In the genomic region with DNA sequence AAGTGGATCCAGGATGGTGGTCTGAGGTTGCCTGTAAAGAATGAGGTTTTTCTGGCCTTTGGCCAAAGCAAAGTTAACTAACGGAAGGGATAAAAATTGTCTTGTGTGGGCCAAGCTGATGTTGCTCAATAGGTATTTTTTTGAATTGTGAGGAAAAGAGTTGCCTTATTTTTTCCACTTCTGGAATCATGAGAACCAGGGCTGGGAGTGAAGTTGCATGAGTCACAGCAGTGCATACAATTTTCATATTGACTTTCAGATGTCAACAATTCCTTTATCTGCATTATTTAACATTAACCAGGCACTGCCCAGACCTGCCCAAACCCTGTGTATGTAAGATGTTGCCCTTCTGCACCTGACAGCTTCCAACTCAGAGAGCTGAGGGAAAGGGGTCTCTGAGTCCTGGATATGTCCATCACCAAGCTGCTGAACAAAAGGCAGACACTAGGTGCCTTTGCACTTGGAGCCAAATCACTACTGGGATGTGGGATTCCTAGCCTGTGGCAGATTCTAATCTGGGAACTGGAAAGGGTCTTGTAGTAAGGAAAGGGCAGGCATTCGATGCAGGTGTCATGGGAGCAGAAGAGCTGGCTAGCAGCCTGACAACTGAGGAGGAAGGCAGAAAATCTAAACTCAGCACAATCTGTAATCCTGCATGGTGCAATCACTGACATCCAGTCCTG, we compare ENCODE assay signal across 11 cellular contexts. TPM values are rescaled to one million over a fixed set of nuclear protein-coding genes. Genes with fewer than 3 reads are reported as not detected.
DNase-seq lines count a peak whose midpoint lies in the region; ATAC-seq and TF ChIP-seq lines count a peak whose summit lies in the region.
"Had no signal": no experiment of that assay in that cellular context is flagged by ENCODE, and none has a peak within 500 bp of the region (broad histone marks: within the 10 kb centered on the region; RNA-seq: fewer than 3 reads in every experiment).

No MANE protein-coding gene starts in this region.

- H3K27ac ChIP-seq in VCaP = peak overlapping the region; percentile 89
- H3K27ac ChIP-seq: HL-60, spleen had no signal

- H3K27me3 Mint-ChIP-seq in type B pancreatic cell = peaks cover 3% of the 10 kb centered on the region

- DNase-seq in NCI-H1417 (lab: John Stamatoyannopoulos, UW) = peak in 2 of 3 experiments; percentile 31 to 58
- no peak for DNase-seq in NCI-H1417 treated with DMSO at 0.1 percent for 48 hours (lab: John Stamatoyannopoulos, UW)
- DNase-seq in glomerular visceral epithelial cell (ENCODE audit: extremely low spot score) = peak; percentile 67
- DNase-seq in type B pancreatic cell (ENCODE audit: extremely low spot score, unreplicated experiment) = no peak
- no peak for DNase-seq in NK-92 treated with Interleukin-12 subunit alpha and Interleukin-12 subunit beta, amount 100 ng/mL, for 24 hours (lab: John Stamatoyannopoulos, UW)
- DNase-seq in amygdala (lab: John Stamatoyannopoulos, UW) = no peak
- DNase-seq: activated B cell treated with CpG ODN at 0.5 μM for 24 hours, spleen had no signal

- H3K4me1 Mint-ChIP-seq in type B pancreatic cell (ENCODE audit: unreplicated experiment) = peaks cover 12% of the 10 kb centered on the region
- H3K4me1 Mint-ChIP-seq: activated B cell treated with CpG ODN at 0.5 μM for 24 hours had no signal

- no peaks in the 10 kb centered on the region for H3K9me3 Mint-ChIP-seq in type B pancreatic cell
- H3K9me3 Mint-ChIP-seq: activated B cell treated with CpG ODN at 0.5 μM for 24 hours had no signal

- TF ChIP-seq CTCF in VCaP (conservative IDR thresholded peaks at IDR 0.05) (no peak), type B pancreatic cell (conservative IDR thresholded peaks at IDR 0.05) (no peak)

- peak overlapping the region; percentile 21 for H3K4me3 Mint-ChIP-seq in type B pancreatic cell
- H3K4me3 Mint-ChIP-seq: activated B cell treated with CpG ODN at 0.5 μM for 24 hours had no signal

- H3K27ac Mint-ChIP-seq in type B pancreatic cell = peak overlapping the region; percentile 76
- H3K27ac Mint-ChIP-seq: activated B cell treated with CpG ODN at 0.5 μM for 24 hours had no signal

- ATAC-seq in GM18873 (IDR thresholded peaks at IDR 0.05; ENCODE audit: low FRiP score, unreplicated experiment) = no peak

- H3K36me3 Mint-ChIP-seq in type B pancreatic cell = no peaks in the 10 kb centered on the region

RNA-seq across cellular contexts. Expression of a gene that starts 52.3 kb away (rescaled TPM):
- total RNA-seq in type B pancreatic cell (ENCODE audit: low replicate concordance) = 9.3 and 25.9 TPM in 2 replicates

Comparison
In these comparisons a context has a peak if more than half of its experiments do, and no peak if none do; other contexts are left out.
1. DNase-seq: peak in NCI-H1417 (2 of 3) and glomerular visceral epithelial cell (single experiment); none in NCI-H1417 treated with DMSO at 0.1 percent for 48 hours (single experiment), type B pancreatic cell (single experiment), NK-92 treated with Interleukin-12 subunit alpha and Interleukin-12 subunit beta, amount 100 ng/mL, for 24 hours (single experiment) and amygdala (0 of 56).